In the genomic region with DNA sequence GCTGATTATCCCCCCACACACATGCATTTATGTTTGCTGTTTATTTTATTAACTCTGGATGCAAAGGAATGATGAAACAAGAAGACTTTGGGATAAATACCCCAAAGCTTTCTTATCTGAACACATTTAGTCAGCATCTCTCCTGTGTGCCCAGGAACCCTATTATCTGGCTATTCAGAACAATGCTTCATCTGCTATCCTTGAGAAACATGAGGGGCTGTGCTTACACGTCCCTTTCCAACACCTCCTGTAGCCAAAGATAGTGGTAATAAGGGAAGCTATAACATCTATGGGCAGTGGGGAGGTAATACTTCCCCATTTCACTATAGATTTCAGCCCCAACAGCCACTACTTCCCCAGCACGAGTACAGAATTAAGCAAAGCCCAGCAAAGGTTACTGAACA, we compare ENCODE assay signal across 11 cellular contexts.
DNase-seq lines count a peak whose midpoint lies in the region; ATAC-seq and TF ChIP-seq lines count a peak whose summit lies in the region.
"Had no signal": no experiment of that assay in that cellular context is flagged by ENCODE, and none has a peak within 500 bp of the region (broad histone marks: within the 10 kb centered on the region; RNA-seq: fewer than 3 reads in every experiment).

No MANE protein-coding gene starts in this region.

- DNase-seq in naive B cell = no peak
- DNase-seq in NCI-H1694 treated with DMSO at 0.1 percent for 48 hours (lab: John Stamatoyannopoulos, UW) = no peak
- DNase-seq in activated CD4-positive, alpha-beta memory T cell treated with anti-CD3 and anti-CD28 coated beads for 36 hours = no peak
- no peak for DNase-seq in islet precursor cell
- DNase-seq in kidney tubule cell (ENCODE audit: low spot score) = no peak
- DNase-seq: activated CD4-positive, alpha-beta T cell treated with anti-CD3 and anti-CD28 coated beads for 4 hours had no signal

- H3K4me1 ChIP-seq in Loucy (ENCODE audit: insufficient read depth, low read length, poor library complexity, severe bottlenecking) = no peaks in the 10 kb centered on the region

- CTCF ChIA-PET in activated CD4-positive, alpha-beta memory T cell treated with anti-CD3 and anti-CD28 coated beads for 36 hours (lab: Charles Lee) = interaction anchor here (1.4 to 2.4 kb wide), 2 partner anchors 9 to 10 kb away, joined by 3 to 8 read pairs; no protein-coding TSS in a partner anchor

- peaks cover 0 to 2% (median 0%) of the 10 kb centered on the region in 7 donors for H3K9me3 Mint-ChIP-seq in naive B cell
- H3K9me3 Mint-ChIP-seq in activated CD4-positive, alpha-beta memory T cell treated with anti-CD3 and anti-CD28 coated beads for 36 hours = no peaks in the 10 kb centered on the region
- H3K9me3 Mint-ChIP-seq: central memory CD8-positive, alpha-beta T cell had no signal

- no peaks in the 10 kb centered on the region for H3K27me3 Mint-ChIP-seq in naive B cell
- H3K27me3 Mint-ChIP-seq in activated CD4-positive, alpha-beta memory T cell treated with anti-CD3 and anti-CD28 coated beads for 36 hours = no peaks in the 10 kb centered on the region

- H4K20me1 ChIP-seq in Loucy (ENCODE audit: insufficient read depth, low read length, poor library complexity, severe bottlenecking) = no peaks in the 10 kb centered on the region

- no peaks in the 10 kb centered on the region for H3K27me3 ChIP-seq in Loucy (ENCODE audit: insufficient read depth, low read length, poor library complexity, severe bottlenecking)

- POLR2A ChIA-PET in activated CD4-positive, alpha-beta memory T cell treated with anti-CD3 and anti-CD28 coated beads for 36 hours (lab: Charles Lee) = no interaction called here

- H3F3A ChIP-seq in Loucy (ENCODE audit: low read depth) = no peaks in the 10 kb centered on the region

- no peaks in the 10 kb centered on the region for H3K79me2 ChIP-seq in Loucy (ENCODE audit: insufficient read depth, low read length)

- H3K4me2 ChIP-seq in Loucy (ENCODE audit: low read depth, low read length, poor library complexity, severe bottlenecking) = no peak overlapping the region

- H3K9me2 ChIP-seq in Loucy (replicated peaks; ENCODE audit: low read depth, low read length) = no peaks in the 10 kb centered on the region

- H2AFZ ChIP-seq in Loucy (ENCODE audit: low read length) = peak overlapping the region; percentile 60

- no peaks in the 10 kb centered on the region for H3K36me3 ChIP-seq in Loucy (ENCODE audit: insufficient read depth, low read length)

- H3K9ac ChIP-seq in Loucy (ENCODE audit: low read depth, low read length, poor library complexity, severe bottlenecking) = no peak overlapping the region

- H3K4me3 ChIP-seq in Loucy (ENCODE audit: low read length, poor library complexity, severe bottlenecking) = no peak overlapping the region
- H3K4me3 ChIP-seq: SK-N-MC had no signal

- H3K9me3 ChIP-seq in Loucy (ENCODE audit: insufficient read depth, low read depth, low read length) = no peaks in the 10 kb centered on the region

- no peak overlapping the region for H3K27ac Mint-ChIP-seq in naive B cell
- H3K27ac Mint-ChIP-seq in activated CD4-positive, alpha-beta memory T cell treated with anti-CD3 and anti-CD28 coated beads for 36 hours = no peak overlapping the region

- H3K4me3 Mint-ChIP-seq in naive B cell = no peak overlapping the region
- no peak overlapping the region for H3K4me3 Mint-ChIP-seq in activated CD4-positive, alpha-beta memory T cell treated with anti-CD3 and anti-CD28 coated beads for 36 hours
- H3K4me3 Mint-ChIP-seq: central memory CD8-positive, alpha-beta T cell had no signal

- intact Hi-C loops in activated CD4-positive, alpha-beta memory T cell treated with anti-CD3 and anti-CD28 coated beads for 36 hours (cut with micrococcal nuclease) = no loop called here

- TF ChIP-seq CTCF in Loucy (conservative IDR thresholded peaks at IDR 0.05; ENCODE audit: low read length) = no peak

- H3K36me3 Mint-ChIP-seq in naive B cell = no peaks in the 10 kb centered on the region
- H3K36me3 Mint-ChIP-seq in activated CD4-positive, alpha-beta memory T cell treated with anti-CD3 and anti-CD28 coated beads for 36 hours = no peaks in the 10 kb centered on the region

- peaks cover 2 to 5% (median 4%) of the 10 kb centered on the region in 3 donors for H3K4me1 Mint-ChIP-seq in naive B cell
- no peaks in the 10 kb centered on the region for H3K4me1 Mint-ChIP-seq in activated CD4-positive, alpha-beta memory T cell treated with anti-CD3 and anti-CD28 coated beads for 36 hours (ENCODE audit: low read depth)
- H3K4me1 Mint-ChIP-seq: central memory CD8-positive, alpha-beta T cell had no signal

- ATAC-seq in GM19043 (IDR thresholded peaks at IDR 0.05; ENCODE audit: low read depth, unreplicated experiment) = peak; percentile 79
- ATAC-seq in HG02798 (IDR thresholded peaks at IDR 0.05; ENCODE audit: poor library complexity, unreplicated experiment) = peak; percentile 78
- peak; percentile 41 to 54 for ATAC-seq in naive B cell (ENCODE audit: low read depth in 2 of 2)
